26 cellular contexts compared by ENCODE assay signal in the genomic region with DNA sequence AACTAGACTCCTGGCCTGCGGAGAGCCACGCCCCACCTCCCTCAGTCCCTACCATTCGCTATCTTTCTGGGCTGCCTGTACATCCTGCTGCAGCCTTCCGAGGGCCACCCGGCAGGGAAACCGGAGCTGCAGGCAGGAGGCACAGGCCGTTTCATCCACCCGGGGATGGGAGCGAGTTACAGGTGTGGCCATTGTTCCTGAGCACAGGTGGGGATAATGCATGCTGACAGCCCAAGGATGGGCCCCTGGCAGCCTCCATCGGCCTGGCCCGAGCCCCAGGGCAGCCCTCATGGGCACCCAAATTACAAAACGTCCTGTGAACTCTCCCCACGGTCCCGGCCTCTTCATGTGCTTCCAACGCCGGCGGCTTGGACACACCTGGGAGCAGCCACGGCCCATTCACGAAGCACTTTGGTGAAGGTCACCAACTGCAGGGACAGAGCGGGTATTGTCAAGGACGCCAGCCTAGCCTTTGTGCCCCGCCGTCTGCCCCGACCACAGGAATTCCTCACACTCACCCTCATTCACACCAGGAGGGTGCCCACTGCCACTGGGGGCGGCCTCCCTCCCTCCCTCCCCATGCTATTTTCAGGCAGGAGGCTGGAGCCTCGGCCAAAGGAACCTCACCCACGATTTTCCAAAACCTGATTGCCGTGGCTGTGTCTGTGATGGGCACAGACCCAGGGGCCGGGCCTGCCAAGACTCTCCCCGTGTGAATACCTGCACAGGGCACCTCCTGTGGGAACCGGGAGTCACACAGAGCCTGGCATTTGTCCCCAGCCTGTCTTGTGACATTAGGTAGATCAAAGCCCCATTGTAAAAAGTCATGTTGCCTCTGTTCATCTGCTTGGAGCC. TPM values are rescaled to one million over a fixed set of nuclear protein-coding genes. Genes with fewer than 3 reads are reported as not detected.
DNase-seq lines count a peak whose midpoint lies in the region; ATAC-seq, FAIRE-seq and TF ChIP-seq lines count a peak whose summit lies in the region.
"Had no signal": no experiment of that assay in that cellular context is flagged by ENCODE, and none has a peak within 500 bp of the region (broad histone marks: within the 10 kb centered on the region; RNA-seq: fewer than 3 reads in every experiment).

No MANE protein-coding gene starts in this region.

- no peak overlapping the region for H3K27ac Mint-ChIP-seq in MCF 10A (ENCODE audit: low read depth, unreplicated experiment)
- H3K27ac Mint-ChIP-seq: activated CD4-positive, alpha-beta T cell treated with anti-CD3 and anti-CD28 coated beads for 36 hours; CD4-positive, alpha-beta T cell; GM23338; natural killer cell; T-helper 17 cell had no signal

- no peak for FAIRE-seq in pancreas (lab: Jason Lieb, UNC)

- H3K27me3 Mint-ChIP-seq in MCF 10A (ENCODE audit: insufficient read depth, unreplicated experiment): no peaks in the 10 kb centered on the region
- H3K27me3 Mint-ChIP-seq: CD4-positive, alpha-beta T cell had no signal

- H3K27ac ChIP-seq in breast epithelium (peak overlapping the region; percentile 76 to 87), esophagus squamous epithelium (peak overlapping the region; percentile 81 to 90 (median 84)), pancreas (peak overlapping the region; percentile 62 to 76 (median 72)), vagina (peak overlapping the region; percentile 3)
- H3K27ac ChIP-seq: coronary artery had no signal

- peaks cover 6% of the 10 kb centered on the region for H3K36me3 Mint-ChIP-seq in MCF 10A (ENCODE audit: insufficient read depth, unreplicated experiment)
- H3K36me3 Mint-ChIP-seq: natural killer cell had no signal

- TF ChIP-seq CTCF in breast epithelium (IDR thresholded peaks at IDR 0.05) (no peak), MCF 10A (IDR thresholded peaks at IDR 0.05; ENCODE audit: unreplicated experiment) (no peak), esophagus squamous epithelium (IDR thresholded peaks at IDR 0.05) (no peak), pancreas (IDR thresholded peaks at IDR 0.05) (no peak), vagina (IDR thresholded peaks at IDR 0.05) (no peak)

- H3K4me1 ChIP-seq in breast epithelium (no peaks in the 10 kb centered on the region), esophagus squamous epithelium (peaks cover 12 to 32% (median 12%) of the 10 kb centered on the region in 3 donors), pancreas (peaks cover 0 to 13% (median 13%) of the 10 kb centered on the region in 3 donors), vagina (peaks cover 5% of the 10 kb centered on the region)

- H3K4me3 Mint-ChIP-seq in MCF 10A (ENCODE audit: unreplicated experiment): no peak overlapping the region
- H3K4me3 Mint-ChIP-seq: activated CD4-positive, alpha-beta T cell treated with anti-CD3 and anti-CD28 coated beads for 36 hours; activated T-cell treated with anti-CD3 and anti-CD28 coated beads, Interleukin-2, amount 50 U/mL, for 4 hours; CD4-positive, alpha-beta T cell; GM23338; natural killer cell; T-helper 17 cell had no signal

- peaks cover 11 to 13% of the 10 kb centered on the region in 2 donors for H3K9me3 ChIP-seq in breast epithelium
- peaks cover 0 to 23% (median 23%) of the 10 kb centered on the region in 3 donors for H3K9me3 ChIP-seq in esophagus squamous epithelium
- H3K9me3 ChIP-seq in pancreas: no peaks in the 10 kb centered on the region
- no peaks in the 10 kb centered on the region for H3K9me3 ChIP-seq in vagina

- ATAC-seq in pancreas (peak; percentile 86 to 88 (median 88)), HG02678 (IDR thresholded peaks at IDR 0.05; ENCODE audit: unreplicated experiment) (no peak)
- ATAC-seq: activated CD4-positive, alpha-beta T cell treated with anti-CD3 and anti-CD28 coated beads for 36 hours; activated T-cell treated with anti-CD3 and anti-CD28 coated beads, Interleukin-2, amount 50 U/mL, for 4 hours; GM23338; natural killer cell; Panc1; T-helper 17 cell had no signal

- POLR2A ChIA-PET in MCF 10A (lab: Yijun Ruan, JAX): interaction anchor here (0.6 kb wide), 1 partner anchor 1964 kb away, joined by 3 read pairs; no protein-coding TSS in a partner anchor

- no peak for TF ChIP-seq POLR2A in breast epithelium (IDR thresholded peaks at IDR 0.05)
- TF ChIP-seq POLR2A in esophagus squamous epithelium (IDR thresholded peaks at IDR 0.05): no peak
- TF ChIP-seq POLR2A in vagina (IDR thresholded peaks at IDR 0.05): no peak

- H3K4me3 ChIP-seq in breast epithelium: peak overlapping the region in 1 of 3 donors; percentile 12
- H3K4me3 ChIP-seq in esophagus squamous epithelium: peak overlapping the region in 3 of 4 donors; percentile 6 to 23 (median 19)
- H3K4me3 ChIP-seq in pancreas: no peak overlapping the region
- no peak overlapping the region for H3K4me3 ChIP-seq in vagina
- H3K4me3 ChIP-seq: coronary artery, GM23338 had no signal

- no TSS peak for BruUV-seq in MCF 10A (replicated peaks; lab: Mats Ljungman, UMichigan)

- CTCF ChIA-PET in MCF 10A (lab: Yijun Ruan, JAX): no interaction called here

- H3K36me3 ChIP-seq in breast epithelium: no peaks in the 10 kb centered on the region
- H3K36me3 ChIP-seq in esophagus squamous epithelium: no peaks in the 10 kb centered on the region
- H3K36me3 ChIP-seq in pancreas: no peaks in the 10 kb centered on the region
- H3K36me3 ChIP-seq in vagina: no peaks in the 10 kb centered on the region

- intact Hi-C loops in breast epithelium (cut with DNase I; ENCODE audit: low total_unique reads) (loop anchor here (5.0 kb wide), 1 partner anchor 1155 kb away; no protein-coding TSS in a partner anchor), MCF 10A (cut with micrococcal nuclease) (no loop called here), esophagus squamous epithelium (cut with DNase I) (no loop called here), pancreas (cut with DNase I) (no loop called here), vagina (cut with DNase I) (no loop called here)

- no peaks in the 10 kb centered on the region for H3K4me1 Mint-ChIP-seq in MCF 10A (ENCODE audit: insufficient read depth, unreplicated experiment)
- H3K4me1 Mint-ChIP-seq: activated CD4-positive, alpha-beta T cell treated with anti-CD3 and anti-CD28 coated beads for 36 hours; natural killer cell; T-helper 17 cell had no signal

- no peaks in the 10 kb centered on the region for H3K27me3 ChIP-seq in breast epithelium
- peaks cover 0 to 9% (median 0%) of the 10 kb centered on the region in 4 donors for H3K27me3 ChIP-seq in esophagus squamous epithelium
- no peaks in the 10 kb centered on the region for H3K27me3 ChIP-seq in pancreas
- no peaks in the 10 kb centered on the region for H3K27me3 ChIP-seq in vagina

- H3K9me3 Mint-ChIP-seq in MCF 10A (ENCODE audit: unreplicated experiment): peaks cover 37% of the 10 kb centered on the region
- H3K9me3 Mint-ChIP-seq: CD4-positive, alpha-beta T cell; natural killer cell had no signal

- WGBS in esophagus squamous epithelium, 2 donors: 35 to 40% methylated on average over 11 to 16 of the region's 31 CpGs
- 16 to 21% methylated on average over 30 to 31 of the region's 31 CpGs for WGBS in pancreas, 2 donors

- peak; percentile 64 to 95 for DNase-seq in breast epithelium (ENCODE audit: low spot score in 2 of 2)
- DNase-seq in MCF 10A (ENCODE audit: unreplicated experiment): no peak
- DNase-seq in esophagus squamous epithelium (lab: John Stamatoyannopoulos, UW): no peak
- peak; percentile 71 to 90 (median 84) for DNase-seq in pancreas
- DNase-seq in vagina (ENCODE audit: extremely low spot score in 2 of 2): no peak
- no peak for DNase-seq in NCI-H526 (lab: John Stamatoyannopoulos, UW)
- DNase-seq in RKO (ENCODE audit: low spot score): no peak
- DNase-seq: 8988T; activated CD4-positive, alpha-beta T cell treated with anti-CD3 and anti-CD28 coated beads for 36 hours; activated CD8-positive, alpha-beta memory T cell treated with anti-CD3 and anti-CD28 coated beads for 24 hours; activated naive CD4-positive, alpha-beta T cell treated with Interleukin-2 at 50 U/mL for 16 hours; activated T-cell treated with anti-CD3 and anti-CD28 coated beads, Interleukin-2, amount 50 U/mL, for 4 hours; amniotic stem cell; CD4-positive, alpha-beta T cell; DMS 273 treated with DMSO at 0.1 percent for 48 hours; KG1; midbrain; natural killer cell; NCI-H1417 treated with DMSO at 0.1 percent for 48 hours; NCI-H524 treated with DMSO at 0.1 percent for 48 hours; stimulated activated naive CD4-positive, alpha-beta T cell treated with Interleukin-2 at 50 U/mL for 16 hours; T-helper 17 cell had no signal

RNA-seq across cellular contexts. Expression of gene MYEOV, which starts 42.1 kb away (rescaled TPM):
- 10 to 100 TPM in 2 of 3 donors, 1 to 10 TPM in 1; 2.8 to 22.0 (median 18.7) TPM for total RNA-seq in breast epithelium
- 0.49 TPM in 1 of 2 replicates, not detected in the other for total RNA-seq in MCF 10A (2022)
- total RNA-seq in esophagus squamous epithelium: 10 to 100 TPM in 3 of 4 donors, 1 to 10 TPM in 1; 5.7 to 24.6 (median 20.2) TPM
- 1 to 10 TPM in 4 of 6 donors, under 1 TPM in 1, not detected in 1; 0.37 to 3.8 (median 3.0) TPM for total RNA-seq in pancreas
- polyA plus RNA-seq in pancreas: 1 to 10 TPM; 3.2 to 3.7 TPM
- 13.3 TPM for total RNA-seq in vagina
- total RNA-seq: activated CD4-positive, alpha-beta T cell treated with anti-CD3 and anti-CD28 coated beads for 36 hours; CD4-positive, alpha-beta T cell had no signal
- polyA plus RNA-seq: GM23338 had no signal

Comparison
In these comparisons a context has a peak if more than half of its experiments do, and no peak if none do; other contexts are left out.
1. DNase-seq: peak in breast epithelium (2 of 2) and pancreas (6 of 6); none in MCF 10A (single experiment), esophagus squamous epithelium (single experiment), vagina (0 of 2), NCI-H526 (0 of 2) and RKO (single experiment).
2. H3K27ac ChIP-seq: peak in every context shown above with its lines; median percentile 84 in esophagus squamous epithelium; 82 in breast epithelium; 72 in pancreas; 3 in vagina.
3. H3K4me3 ChIP-seq: peak in esophagus squamous epithelium (3 of 4); none in pancreas (0 of 4) and vagina (0 of 2).